8 cellular contexts compared by ENCODE assay signal in genomic region chr9:101566904-101567724, GRCh38. TPM values are rescaled to one million over a fixed set of nuclear protein-coding genes. Genes with fewer than 3 reads are reported as not detected.
DNase-seq lines count a peak whose midpoint lies in the region; ATAC-seq and TF ChIP-seq lines count a peak whose summit lies in the region.

No MANE protein-coding gene starts in this region.

- H3K27me3 ChIP-seq in A673 (replicated peaks; ENCODE audit: insufficient read depth, low read depth, low read length, poor library complexity) = no peaks in the 10 kb centered on the region

- intact Hi-C loops in A673 (cut with micrococcal nuclease; ENCODE audit: unreplicated experiment) = no loop called here

- ATAC-seq in HG02981 (IDR thresholded peaks at IDR 0.05; ENCODE audit: unreplicated experiment) = peak; percentile 76
- peak; percentile 86 for ATAC-seq in SK-N-SH treated with all-trans-retinoic acid at 6 μM for 48 hours
- peak; percentile 60 for ATAC-seq in esophagus mucosa

- H3K27ac ChIP-seq in A673 (ENCODE audit: low read depth, low read length, poor library complexity, severe bottlenecking) = no peak overlapping the region

- POLR2A ChIA-PET in A673 (lab: Charles Lee; ENCODE audit: low non-redundant PET) = no interaction called here

- H3K4me3 ChIP-seq in A673 (ENCODE audit: low read depth, low read length, poor library complexity, severe bottlenecking) = no peak overlapping the region

- no peaks in the 10 kb centered on the region for H3K9me3 ChIP-seq in A673 (ENCODE audit: low read depth, low read length, poor library complexity, severe bottlenecking)

- H3K36me3 ChIP-seq in A673 (ENCODE audit: insufficient read depth, low read length, poor library complexity, severe bottlenecking) = peaks cover 20% of the 10 kb centered on the region

- TF ChIP-seq CTCF in A673 (conservative IDR thresholded peaks at IDR 0.05; ENCODE audit: low read depth, low read length) (peak; percentile 55), GM12873 (IDR thresholded peaks at IDR 0.05; ENCODE audit: insufficient read depth, low read depth, low read length, missing control alignments) (peak; percentile 64)

- H3K4me1 ChIP-seq in A673 (ENCODE audit: insufficient read depth, low read length, poor library complexity, severe bottlenecking) = no peaks in the 10 kb centered on the region

- CTCF ChIA-PET in A673 (lab: Charles Lee) = no interaction called here

- BruUV-seq in A673 (replicated peaks; lab: Mats Ljungman, UMichigan) = no TSS peak

- DNase-seq in A673 (ENCODE audit: low spot score) = peak; percentile 29
- peak; percentile 37 for DNase-seq in stimulated activated CD8-positive, alpha-beta memory T cell treated with anti-CD3 and anti-CD28 coated beads, Interleukin-4, amount 100 ng/mL, for 48 hours
- DNase-seq in SHP77 treated with DMSO at 0.1 percent for 48 hours (lab: John Stamatoyannopoulos, UW) = no peak
- no peak for DNase-seq in LoVo (ENCODE audit: low spot score)

TF ChIP-seq in SK-N-SH treated with all-trans-retinoic acid at 6 μM for 48 hours, 23 proteins besides CTCF, POLR2A, EP300 and RAD21:
- TF ChIP-seq ZFP30 (CRISPR knock-in tag; IDR thresholded peaks at IDR 0.05) (no peak), ZFP3 (CRISPR knock-in tag; IDR thresholded peaks at IDR 0.05) (no peak)
TF ChIP-seq in SK-N-SH treated with all-trans-retinoic acid at 6 μM for 48 hours: peak in this region for 0.

RNA-seq across cellular contexts. Expression of gene PPP3R2, which starts 27.7 kb away (rescaled TPM):
- total RNA-seq in A673 (2021) (not detected in 2 replicates), esophagus mucosa (not detected)

RNA-seq across cellular contexts. Expression of gene RNF20, which starts 33.5 kb away (rescaled TPM):
- total RNA-seq in A673 (2021) = 58.4 TPM in 2 replicates
- total RNA-seq in esophagus mucosa = 36.9 TPM

Comparison
In these comparisons a context has a peak if more than half of its experiments do, and no peak if none do; other contexts are left out.
1. DNase-seq: peak in A673 (single experiment) and stimulated activated CD8-positive, alpha-beta memory T cell treated with anti-CD3 and anti-CD28 coated beads, Interleukin-4, amount 100 ng/mL, for 48 hours (single experiment); none in SHP77 treated with DMSO at 0.1 percent for 48 hours (single experiment) and LoVo (single experiment).
2. Peak in every context shown above with its lines, with median percentiles within 50 percentile points of each other: ATAC-seq.